20 cellular contexts compared by ENCODE assay signal in the genomic region with DNA sequence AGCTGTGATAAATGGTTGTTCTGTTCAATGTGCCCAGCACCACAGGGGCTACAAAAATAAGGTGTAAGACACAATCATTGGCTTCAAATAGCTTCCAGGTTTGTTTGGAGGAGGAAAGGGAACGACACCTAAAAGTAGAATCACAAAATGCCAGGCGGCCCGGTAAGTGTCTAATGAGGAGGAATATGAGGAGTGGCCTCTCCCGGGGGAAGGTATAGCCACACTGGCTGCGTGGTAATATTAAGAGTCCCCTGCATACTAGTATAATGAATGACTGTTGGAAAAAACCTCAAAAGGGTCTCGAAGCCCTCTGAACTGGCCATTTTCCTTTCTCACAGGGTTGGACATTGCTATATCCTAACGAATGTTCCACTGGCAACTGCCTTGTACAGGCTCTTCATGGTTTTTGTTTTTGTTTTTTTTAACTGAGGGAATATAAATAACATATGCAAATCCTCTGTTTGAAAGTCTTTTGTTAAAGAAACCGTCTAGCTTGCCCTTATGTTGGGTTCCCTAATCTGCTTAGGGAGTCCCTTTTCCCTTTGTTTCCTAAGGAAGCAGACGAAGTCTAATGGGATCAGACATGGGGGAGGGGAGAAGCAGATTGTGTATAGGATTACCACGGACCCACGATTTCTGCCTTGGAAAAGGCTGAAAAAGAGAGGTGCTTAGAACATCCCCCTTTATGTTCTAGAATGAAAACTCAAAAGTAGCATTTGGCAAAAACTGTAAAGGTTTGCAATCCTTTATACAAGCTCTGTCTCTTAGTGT. TPM values are rescaled to one million over a fixed set of nuclear protein-coding genes. Genes with fewer than 3 reads are reported as not detected.
DNase-seq lines count a peak whose midpoint lies in the region; ATAC-seq and TF ChIP-seq lines count a peak whose summit lies in the region.
"Had no signal": no experiment of that assay in that cellular context is flagged by ENCODE, and none has a peak within 500 bp of the region (broad histone marks: within the 10 kb centered on the region; RNA-seq: fewer than 3 reads in every experiment).

No MANE protein-coding gene starts in this region.

- peaks cover 23% of the 10 kb centered on the region for H3K4me1 Mint-ChIP-seq in WTC11
- H3K4me1 Mint-ChIP-seq in activated CD4-positive, alpha-beta memory T cell treated with anti-CD3 and anti-CD28 coated beads, Interleukin-2, amount 10 ng/mL, durations not matched to agents 7 days and 5 days = no peaks in the 10 kb centered on the region

- no peak for TF ChIP-seq CTCF in A673 (conservative IDR thresholded peaks at IDR 0.05; ENCODE audit: low read depth, low read length)
- TF ChIP-seq CTCF in WTC11 (IDR thresholded peaks at IDR 0.05) = no peak

- H3K27ac Mint-ChIP-seq in WTC11 = no peak overlapping the region
- no peak overlapping the region for H3K27ac Mint-ChIP-seq in activated CD4-positive, alpha-beta memory T cell treated with anti-CD3 and anti-CD28 coated beads, Interleukin-2, amount 10 ng/mL, durations not matched to agents 7 days and 5 days

- POLR2A ChIA-PET in A673 (lab: Charles Lee; ENCODE audit: low non-redundant PET) (no interaction called here), WTC11 (lab: Charles Lee) (no interaction called here)
- POLR2A ChIA-PET in activated CD4-positive, alpha-beta memory T cell treated with anti-CD3 and anti-CD28 coated beads, Interleukin-2, amount 10 ng/mL, durations not matched to agents 7 days and 5 days (lab: Charles Lee) = no interaction called here

- peaks cover 59% of the 10 kb centered on the region for H3K27me3 ChIP-seq in A673 (replicated peaks; ENCODE audit: insufficient read depth, low read depth, low read length, poor library complexity)
- peaks cover 3% of the 10 kb centered on the region for H3K27me3 ChIP-seq in effector memory CD4-positive, alpha-beta T cell (replicated peaks; ENCODE audit: control insufficient read depth, insufficient read depth, low read length, poor library complexity, severe bottlenecking)

- H3K27ac ChIP-seq in A673 (ENCODE audit: low read depth, low read length, poor library complexity, severe bottlenecking) = no peak overlapping the region
- H3K27ac ChIP-seq in effector memory CD4-positive, alpha-beta T cell (ENCODE audit: insufficient read depth, low read length, poor library complexity, severe bottlenecking) = no peak overlapping the region

- ATAC-seq in WTC11 = peak; percentile 35
- no peak for ATAC-seq in left colon
- ATAC-seq: HepG2 had no signal

- no peaks in the 10 kb centered on the region for H3K9me3 ChIP-seq in A673 (ENCODE audit: low read depth, low read length, poor library complexity, severe bottlenecking)
- H3K9me3 ChIP-seq in effector memory CD4-positive, alpha-beta T cell (ENCODE audit: control insufficient read depth, low read length) = no peaks in the 10 kb centered on the region

- peak; percentile 9 for DNase-seq in A673 (ENCODE audit: low spot score)
- DNase-seq in NCI-H2171 treated with DMSO at 0.1 percent for 48 hours (lab: John Stamatoyannopoulos, UW) = peak; percentile 36
- DNase-seq in WTC11 (ENCODE audit: low spot score) = no peak
- peak; percentile 19 for DNase-seq in iPS-NIHi7 (ENCODE audit: extremely low spot score)
- DNase-seq in left colon = no peak
- DNase-seq in effector memory CD4-positive, alpha-beta T cell = no peak
- no peak for DNase-seq in SHP77 treated with DMSO at 0.1 percent for 48 hours (lab: John Stamatoyannopoulos, UW)
- DNase-seq in activated CD4-positive, alpha-beta memory T cell treated with anti-CD3 and anti-CD28 coated beads, Interleukin-2, amount 10 ng/mL, durations not matched to agents 7 days and 5 days = no peak
- DNase-seq: 8988T, AML-193, DMS79 treated with DMSO at 0.1 percent for 48 hours, GDM1, Karpas-422, MM.1S, NCI-H1105, NCI-H1930, NCI-H226, NCI-H774, SHP77 had no signal

- no peak overlapping the region for H3K4me3 ChIP-seq in A673 (ENCODE audit: low read depth, low read length, poor library complexity, severe bottlenecking)
- H3K4me3 ChIP-seq in effector memory CD4-positive, alpha-beta T cell (ENCODE audit: insufficient read depth, low read depth, low read length, poor library complexity, severe bottlenecking) = no peak overlapping the region

- H3K4me1 ChIP-seq in A673 (ENCODE audit: insufficient read depth, low read length, poor library complexity, severe bottlenecking) = no peaks in the 10 kb centered on the region
- H3K4me1 ChIP-seq in effector memory CD4-positive, alpha-beta T cell (ENCODE audit: control insufficient read depth, insufficient read depth, low read length, poor library complexity, severe bottlenecking) = no peaks in the 10 kb centered on the region

- peaks cover 6% of the 10 kb centered on the region for H3K9me3 Mint-ChIP-seq in WTC11
- H3K9me3 Mint-ChIP-seq in activated CD4-positive, alpha-beta memory T cell treated with anti-CD3 and anti-CD28 coated beads, Interleukin-2, amount 10 ng/mL, durations not matched to agents 7 days and 5 days = no peaks in the 10 kb centered on the region

- no peaks in the 10 kb centered on the region for H3K36me3 ChIP-seq in A673 (ENCODE audit: insufficient read depth, low read length, poor library complexity, severe bottlenecking)
- no peaks in the 10 kb centered on the region for H3K36me3 ChIP-seq in effector memory CD4-positive, alpha-beta T cell (ENCODE audit: control insufficient read depth, insufficient read depth, low read length)

- H3K36me3 Mint-ChIP-seq in WTC11 = no peaks in the 10 kb centered on the region; the same call in 1 of the 2 replicates
- no peaks in the 10 kb centered on the region for H3K36me3 Mint-ChIP-seq in activated CD4-positive, alpha-beta memory T cell treated with anti-CD3 and anti-CD28 coated beads, Interleukin-2, amount 10 ng/mL, durations not matched to agents 7 days and 5 days (ENCODE audit: low read depth)

- BruUV-seq in A673 (replicated peaks; lab: Mats Ljungman, UMichigan) = no TSS peak

- CTCF ChIA-PET in A673 (lab: Charles Lee) = no interaction called here
- CTCF ChIA-PET in WTC11 (lab: Charles Lee) = no interaction called here
- CTCF ChIA-PET in activated CD4-positive, alpha-beta memory T cell treated with anti-CD3 and anti-CD28 coated beads, Interleukin-2, amount 10 ng/mL, durations not matched to agents 7 days and 5 days (lab: Charles Lee) = interaction anchor here (1.2 kb wide), 1 partner anchor 9 kb away, joined by 3 read pairs; no protein-coding TSS in a partner anchor

- peaks cover 89% of the 10 kb centered on the region for H3K27me3 Mint-ChIP-seq in WTC11 (ENCODE audit: low read depth)
- H3K27me3 Mint-ChIP-seq in activated CD4-positive, alpha-beta memory T cell treated with anti-CD3 and anti-CD28 coated beads, Interleukin-2, amount 10 ng/mL, durations not matched to agents 7 days and 5 days = peaks cover 3% of the 10 kb centered on the region

- H3K4me3 Mint-ChIP-seq in WTC11 = no peak overlapping the region
- no peak overlapping the region for H3K4me3 Mint-ChIP-seq in activated CD4-positive, alpha-beta memory T cell treated with anti-CD3 and anti-CD28 coated beads, Interleukin-2, amount 10 ng/mL, durations not matched to agents 7 days and 5 days

- intact Hi-C loops in A673 (cut with micrococcal nuclease; ENCODE audit: unreplicated experiment) = no loop called here
- intact Hi-C loops in left colon (cut with DNase I, micrococcal nuclease) = no loop called here

TF ChIP-seq in WTC11, 78 proteins besides CTCF, POLR2A, EP300 and RAD21:
- TF ChIP-seq ZNF219 (CRISPR knock-in tag; IDR thresholded peaks at IDR 0.05; ENCODE audit: borderline replicate concordance) (no peak), ZNF416 (CRISPR knock-in tag; IDR thresholded peaks at IDR 0.05) (no peak), NFATC4 (CRISPR knock-in tag; IDR thresholded peaks at IDR 0.05) (no peak)
- TF ChIP-seq, protein P1, sequence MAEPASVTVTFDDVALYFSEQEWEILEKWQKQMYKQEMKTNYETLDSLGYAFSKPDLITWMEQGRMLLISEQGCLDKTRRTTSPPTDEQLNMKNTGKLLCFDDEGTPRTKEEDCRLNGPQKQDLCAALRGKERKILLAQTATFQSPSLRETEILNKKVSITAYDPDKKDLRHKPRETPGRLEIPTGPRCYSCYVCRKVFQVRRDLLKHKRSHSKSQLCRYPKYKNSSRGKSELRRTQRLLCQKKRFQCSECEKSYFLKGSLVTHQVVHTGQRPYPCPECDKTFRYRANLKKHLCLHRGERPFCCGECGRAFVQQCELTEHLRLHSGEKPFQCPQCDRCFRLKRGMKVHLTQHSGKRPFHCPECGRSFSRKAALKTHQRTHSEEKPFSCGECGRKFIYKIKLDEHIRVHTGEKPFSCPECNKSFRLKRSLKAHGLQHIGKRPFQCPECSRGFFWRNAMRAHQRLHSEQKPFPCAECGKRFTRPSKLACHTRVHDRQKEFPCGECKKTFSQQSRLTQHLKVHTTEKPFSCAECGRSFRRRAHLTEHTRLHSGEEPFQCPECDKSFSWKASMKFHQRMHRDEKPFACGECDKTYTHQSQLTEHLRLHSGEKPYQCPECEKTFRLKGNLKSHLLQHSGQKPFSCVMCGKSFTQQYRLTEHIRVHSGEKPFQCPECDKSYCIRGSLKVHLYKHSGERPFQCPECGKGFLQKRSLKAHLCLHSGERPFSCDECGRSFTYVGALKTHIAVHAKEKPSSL (CRISPR knock-in tag; conservative IDR thresholded peaks at IDR 0.05) = no peak
- TF ChIP-seq, protein P2, sequence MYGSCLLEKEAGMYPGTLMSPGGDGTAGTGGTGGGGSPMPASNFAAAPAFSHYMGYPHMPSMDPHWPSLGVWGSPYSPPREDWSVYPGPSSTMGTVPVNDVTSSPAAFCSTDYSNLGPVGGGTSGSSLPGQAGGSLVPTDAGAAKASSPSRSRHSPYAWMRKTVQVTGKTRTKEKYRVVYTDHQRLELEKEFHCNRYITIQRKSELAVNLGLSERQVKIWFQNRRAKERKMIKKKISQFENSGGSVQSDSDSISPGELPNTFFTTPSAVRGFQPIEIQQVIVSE (CRISPR knock-in tag; IDR thresholded peaks at IDR 0.05; ENCODE audit: borderline replicate concordance) = no peak

RNA-seq across cellular contexts. Expression of a gene that starts 4.2 kb away (rescaled TPM):
- total RNA-seq in A673 (2021) (not detected in 2 replicates), WTC11 (2021) (0.57 to 1.1 TPM (median 0.82 TPM) in 3 replicates), left colon (1 to 10 TPM; 1.2 to 4.4 TPM)
- not detected for total RNA-seq in activated CD4-positive, alpha-beta memory T cell treated with anti-CD3 and anti-CD28 coated beads, Interleukin-2, amount 10 ng/mL, durations not matched to agents 7 days and 5 days
- total RNA-seq: HepG2 had no signal

Comparison
In these comparisons a context has a peak if more than half of its experiments do, and no peak if none do; other contexts are left out.
1. DNase-seq: peak in A673 (single experiment), NCI-H2171 treated with DMSO at 0.1 percent for 48 hours (single experiment) and iPS-NIHi7 (single experiment); none in WTC11 (single experiment), left colon (0 of 2), effector memory CD4-positive, alpha-beta T cell (0 of 3), SHP77 treated with DMSO at 0.1 percent for 48 hours (single experiment) and activated CD4-positive, alpha-beta memory T cell treated with anti-CD3 and anti-CD28 coated beads, Interleukin-2, amount 10 ng/mL, durations not matched to agents 7 days and 5 days (single experiment).